21 cellular contexts compared by ENCODE assay signal in the genomic region with DNA sequence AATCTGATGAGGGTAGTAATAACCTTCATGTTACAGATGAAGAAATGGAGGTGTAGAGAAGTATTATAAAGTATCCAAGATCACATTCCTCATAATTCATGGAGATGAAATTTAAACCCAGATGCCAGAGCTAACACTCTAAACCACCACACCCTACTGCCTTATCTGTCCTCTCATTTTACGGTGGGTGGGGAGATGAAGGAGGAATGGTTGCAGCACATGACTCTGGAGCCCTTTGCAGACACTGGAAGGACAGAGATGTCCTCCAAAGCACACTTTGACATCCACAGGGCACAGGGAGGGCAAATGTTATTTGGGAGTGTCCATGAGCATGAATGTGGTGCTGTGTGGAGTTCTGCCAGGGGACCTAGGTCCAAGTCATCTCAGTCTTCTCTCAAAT. TPM values are rescaled to one million over a fixed set of nuclear protein-coding genes. Genes with fewer than 3 reads are reported as not detected.
"Had no signal": no experiment of that assay in that cellular context is flagged by ENCODE, and none has a peak within 500 bp of the region (broad histone marks: within the 10 kb centered on the region; RNA-seq: fewer than 3 reads in every experiment).

No MANE protein-coding gene starts in this region.

- DNase-seq: cerebellar nuclear complex; effector CD8-positive, alpha-beta T cell; foreskin melanocyte; mammary epithelial cell; naive thymus-derived CD4-positive, alpha-beta T cell; right cardiac atrium; stimulated activated CD4-positive, alpha-beta T cell treated with anti-CD3 and anti-CD28 coated beads, Interleukin-4, amount 100 ng/mL, for 1 hour; stimulated activated CD8-positive, alpha-beta memory T cell treated with anti-CD3 and anti-CD28 coated beads, Interleukin-4, amount 100 ng/mL, for 48 hours; tibial artery; upper lobe of right lung had no signal

- H3K4me3 Mint-ChIP-seq: naive thymus-derived CD4-positive, alpha-beta T cell; stimulated activated memory B cell treated with anti-CD40 and anti-IgM and Interleukin-4, amounts not matched to agents 10 μg/mL and 1 μg/mL and 100 μg/mL, for 72 hours; stimulated activated naive CD8-positive, alpha-beta T cell treated with anti-CD3 and anti-CD28 coated beads, Interleukin-15, Interleukin-2, amounts not matched to agents 100 ng/mL and 50 ng/mL, for 24 hours had no signal

- H3K9me3 ChIP-seq: neutrophil, tibial artery, upper lobe of right lung, vagina had no signal

- H3K4me1 Mint-ChIP-seq: naive thymus-derived CD4-positive, alpha-beta T cell; stimulated activated memory B cell treated with anti-CD40 and anti-IgM and Interleukin-4, amounts not matched to agents 10 μg/mL and 1 μg/mL and 100 μg/mL, for 72 hours had no signal

- H3K9me3 Mint-ChIP-seq: naive thymus-derived CD4-positive, alpha-beta T cell; stimulated activated memory B cell treated with anti-CD40 and anti-IgM and Interleukin-4, amounts not matched to agents 10 μg/mL and 1 μg/mL and 100 μg/mL, for 72 hours; stimulated activated naive CD8-positive, alpha-beta T cell treated with anti-CD3 and anti-CD28 coated beads, Interleukin-15, Interleukin-2, amounts not matched to agents 100 ng/mL and 50 ng/mL, for 24 hours had no signal

- H3K36me3 Mint-ChIP-seq: naive thymus-derived CD4-positive, alpha-beta T cell; stimulated activated memory B cell treated with anti-CD40 and anti-IgM and Interleukin-4, amounts not matched to agents 10 μg/mL and 1 μg/mL and 100 μg/mL, for 72 hours had no signal

- H3K27ac Mint-ChIP-seq: naive thymus-derived CD4-positive, alpha-beta T cell; stimulated activated memory B cell treated with anti-CD40 and anti-IgM and Interleukin-4, amounts not matched to agents 10 μg/mL and 1 μg/mL and 100 μg/mL, for 72 hours; stimulated activated naive CD8-positive, alpha-beta T cell treated with anti-CD3 and anti-CD28 coated beads, Interleukin-15, Interleukin-2, amounts not matched to agents 100 ng/mL and 50 ng/mL, for 24 hours had no signal

- H3K36me3 ChIP-seq: neutrophil, tibial artery, upper lobe of right lung, vagina had no signal

- H3K27me3 ChIP-seq: hepatocyte, tibial artery, upper lobe of right lung, vagina had no signal

- H3K4me3 ChIP-seq: coronary artery, hepatocyte, tibial artery, upper lobe of right lung, vagina had no signal

- H3K27ac ChIP-seq: coronary artery, hepatocyte, neutrophil, tibial artery, upper lobe of right lung, vagina had no signal

- H3K4me1 ChIP-seq: tibial artery, upper lobe of right lung, vagina had no signal

RNA-seq across cellular contexts. Expression of a gene that starts 1.1 kb away (rescaled TPM):
- total RNA-seq: dermis microvascular lymphatic vessel endothelial cell, kidney epithelial cell, posterior vena cava, right cardiac atrium, temporal lobe, upper lobe of right lung, vagina had no signal
- polyA plus RNA-seq: hepatocyte; mammary epithelial cell; naive thymus-derived CD4-positive, alpha-beta T cell; neural cell; right cardiac atrium had no signal
